17 cellular contexts compared by ENCODE assay signal in genomic region chr2:182207049-182207746, GRCh38.
DNase-seq lines count a peak whose midpoint lies in the region; ATAC-seq, FAIRE-seq and TF ChIP-seq lines count a peak whose summit lies in the region.
"Had no signal": no experiment of that assay in that cellular context is flagged by ENCODE, and none has a peak within 500 bp of the region (broad histone marks: within the 10 kb centered on the region; RNA-seq: fewer than 3 reads in every experiment).

No MANE protein-coding gene starts in this region.

- no peak overlapping the region for H2AFZ ChIP-seq in GM12878 (ENCODE audit: control insufficient read depth, low read depth, low read length)

- intact Hi-C loops in GM12878 (cut with micrococcal nuclease; ENCODE audit: unreplicated experiment) = no loop called here

- ATAC-seq in GM19035 (IDR thresholded peaks at IDR 0.05; ENCODE audit: unreplicated experiment) (peak; percentile 83), GM21825 (IDR thresholded peaks at IDR 0.05; ENCODE audit: unreplicated experiment) (peak; percentile 58), HG03135 (IDR thresholded peaks at IDR 0.05; ENCODE audit: unreplicated experiment) (peak; percentile 75), GM12878 (peak; percentile 56)
- ATAC-seq: activated naive CD8-positive, alpha-beta T cell treated with anti-CD3 and anti-CD28 coated beads, Interleukin-2, amount 50 U/mL, for 24 hours had no signal

- RAD21 ChIA-PET in GM12878 (lab: Charles Lee; ENCODE audit: unreplicated experiment) = no interaction called here

- no peaks in the 10 kb centered on the region for H3K79me2 ChIP-seq in GM12878 (ENCODE audit: control insufficient read depth, insufficient read depth, low read length)

- H3K9ac ChIP-seq in GM12878 (ENCODE audit: control insufficient read depth, insufficient read depth, low read length) = no peak overlapping the region
- H3K9ac ChIP-seq: BLaER1 treated with 17β-estradiol and CSF1 and Interleukin-3, amounts not matched to agents 10 nM and 100 nM had no signal

- peaks cover 7% of the 10 kb centered on the region for H3K4me1 ChIP-seq in GM12878 (ENCODE audit: control insufficient read depth, insufficient read depth, low read length)
- H3K4me1 ChIP-seq: BLaER1 treated with 17β-estradiol and CSF1 and Interleukin-3, amounts not matched to agents 10 nM and 100 nM had no signal

- TF ChIP-seq EP300 in GM12878 (IDR thresholded peaks at IDR 0.05; ENCODE audit: borderline replicate concordance in 1 of 2, control insufficient read depth in 1 of 2, low read depth in 2 of 2, low read length in 2 of 2) = no peak

- no peak overlapping the region for H3K4me3 ChIP-seq in GM12878
- H3K4me3 ChIP-seq: BLaER1 treated with 17β-estradiol and CSF1 and Interleukin-3, amounts not matched to agents 10 nM and 100 nM had no signal

- no peak for FAIRE-seq in GM12878 (lab: Jason Lieb, UNC)
- FAIRE-seq: urothelium cell line had no signal

- no peaks in the 10 kb centered on the region for H3K27me3 ChIP-seq in GM12878 (replicated peaks in 1 of 2; ENCODE audit: control insufficient read depth in 2 of 2, insufficient read depth in 2 of 2, low read length in 1 of 2)
- H3K27me3 ChIP-seq: BLaER1 treated with 17β-estradiol and CSF1 and Interleukin-3, amounts not matched to agents 10 nM and 100 nM had no signal

- DNase-seq in GM12878 (ENCODE audit: low read depth, low spot score) = peak; percentile 3
- DNase-seq in cerebellar cortex (ENCODE audit: low spot score) = no peak
- DNase-seq in erythroblast (lab: John Stamatoyannopoulos, UW) = no peak
- no peak for DNase-seq in A172 (ENCODE audit: low spot score)
- DNase-seq: activated CD4-positive, alpha-beta T cell treated with anti-CD3 and anti-CD28 coated beads for 4 hours; activated naive CD8-positive, alpha-beta T cell treated with anti-CD3 and anti-CD28 coated beads, Interleukin-2, amount 50 U/mL, for 24 hours; DMS79; head of caudate nucleus; kidney glomerular epithelial cell; NCI-H2029; NCI-H69; stimulated activated naive CD4-positive, alpha-beta T cell had no signal

- no peak for TF ChIP-seq RAD21 in GM12878 (IDR thresholded peaks at IDR 0.05; ENCODE audit: insufficient read depth, low read depth, low read length)

- H3K27ac ChIP-seq in GM12878 (ENCODE audit: control insufficient read depth, insufficient read depth) = no peak overlapping the region
- H3K27ac ChIP-seq: BLaER1 treated with 17β-estradiol and CSF1 and Interleukin-3, amounts not matched to agents 10 nM and 100 nM had no signal

- POLR2A ChIA-PET in GM12878 (lab: Charles Lee) = no interaction called here

- in situ Hi-C loops in GM12878 (cut with MboI) = no loop called here

- no peaks in the 10 kb centered on the region for H4K20me1 ChIP-seq in GM12878 (ENCODE audit: control insufficient read depth, insufficient read depth)
- H4K20me1 ChIP-seq: BLaER1 treated with 17β-estradiol and CSF1 and Interleukin-3, amounts not matched to agents 10 nM and 100 nM had no signal

- TF ChIP-seq CTCF in GM12878 (IDR thresholded peaks at IDR 0.05 in 2 of 3, conservative IDR thresholded peaks at IDR 0.05 in 1 of 3; ENCODE audit: control insufficient read depth in 2 of 3, extremely low read depth in 1 of 3, insufficient read depth in 1 of 3, low read depth in 3 of 3, low read length in 3 of 3) = no peak

- H3K4me2 ChIP-seq in GM12878 (ENCODE audit: control insufficient read depth, insufficient read depth) = peak overlapping the region; percentile 71
- H3K4me2 ChIP-seq: BLaER1 treated with 17β-estradiol and CSF1 and Interleukin-3, amounts not matched to agents 10 nM and 100 nM had no signal

- BruUV-seq in GM12878 (replicated peaks; lab: Mats Ljungman, UMichigan) = no TSS peak

- TF ChIP-seq POLR2A in GM12878 (IDR thresholded peaks at IDR 0.05; ENCODE audit: low read depth, low read length) (no peak), erythroblast (IDR thresholded peaks at IDR 0.05; ENCODE audit: low read length) (no peak)

- H3K36me3 ChIP-seq in GM12878 (ENCODE audit: control insufficient read depth in 2 of 2, insufficient read depth in 2 of 2, low read length in 1 of 2) = no peaks in the 10 kb centered on the region
- H3K36me3 ChIP-seq: BLaER1 treated with 17β-estradiol and CSF1 and Interleukin-3, amounts not matched to agents 10 nM and 100 nM had no signal

- 13% methylated on average over 5 of the region's 5 CpGs for WGBS in GM12878 (ENCODE audit: insufficient coverage, insufficient replicate concordance, low lambda C conversion rate, missing lambda C conversion rate)

- H3K9me3 ChIP-seq in GM12878 (replicated peaks; ENCODE audit: control insufficient read depth, insufficient read depth, low read length) = peaks cover 4% of the 10 kb centered on the region; the same call in 2 of the 3 replicates

- SMC1A ChIA-PET in GM12878 (lab: Charles Lee; ENCODE audit: uncharacterized antibody, unreplicated experiment) = no interaction called here

- CTCF ChIA-PET in GM12878 (lab: Yijun Ruan, JAX) = no interaction called here

TF ChIP-seq in GM12878, 131 proteins besides CTCF, POLR2A, EP300 and RAD21:
- no peak for TF ChIP-seq RB1 (IDR thresholded peaks at IDR 0.05; ENCODE audit: borderline replicate concordance)
- no peak for TF ChIP-seq MYB (IDR thresholded peaks at IDR 0.05; ENCODE audit: borderline replicate concordance, low read depth, low read length)
- 0 out of 2 replicates have a peak, but pooled peaks have one; percentile 11 for TF ChIP-seq RUNX3 (IDR thresholded peaks at IDR 0.05; ENCODE audit: low read length)
